ENCODE assay signal across 8 cellular contexts in genomic region chr11:114166897-114167323, GRCh38.
DNase-seq lines count a peak whose midpoint lies in the region; ATAC-seq and TF ChIP-seq lines count a peak whose summit lies in the region.

No MANE protein-coding gene starts in this region.

- H3K4me1 ChIP-seq in ascending aorta, result peaks cover 73 to 92% of the 10 kb centered on the region in 2 donors

- H3K36me3 Mint-ChIP-seq in immature natural killer cell, result no peaks in the 10 kb centered on the region

- H3K4me1 Mint-ChIP-seq in immature natural killer cell, result peaks cover 98 to 100% of the 10 kb centered on the region in 2 donors
- H3K4me1 Mint-ChIP-seq in stimulated activated naive CD8-positive, alpha-beta T cell treated with anti-CD3 and anti-CD28 coated beads, Interleukin-15, amount 100 ng/mL, for 72 hours, result peaks cover 98% of the 10 kb centered on the region

- peak overlapping the region; percentile 86 to 91 (median 88) for H3K27ac Mint-ChIP-seq in immature natural killer cell
- peak overlapping the region in 1 of 2 donors; percentile 61 for H3K27ac Mint-ChIP-seq in stimulated activated naive CD8-positive, alpha-beta T cell treated with anti-CD3 and anti-CD28 coated beads, Interleukin-15, amount 100 ng/mL, for 72 hours

- peak overlapping the region; percentile 63 to 77 (median 69) for H3K4me3 Mint-ChIP-seq in immature natural killer cell
- H3K4me3 Mint-ChIP-seq in stimulated activated naive CD8-positive, alpha-beta T cell treated with anti-CD3 and anti-CD28 coated beads, Interleukin-15, amount 100 ng/mL, for 72 hours, result peak overlapping the region; percentile 46 to 54

- no peaks in the 10 kb centered on the region for H3K9me3 Mint-ChIP-seq in immature natural killer cell
- H3K9me3 Mint-ChIP-seq in stimulated activated naive CD8-positive, alpha-beta T cell treated with anti-CD3 and anti-CD28 coated beads, Interleukin-15, amount 100 ng/mL, for 72 hours, result no peaks in the 10 kb centered on the region

- H3K27me3 Mint-ChIP-seq in immature natural killer cell (ENCODE audit: low read depth in 3 of 3), result peaks cover 13 to 22% (median 20%) of the 10 kb centered on the region in 3 donors
- H3K27me3 Mint-ChIP-seq in stimulated activated naive CD8-positive, alpha-beta T cell treated with anti-CD3 and anti-CD28 coated beads, Interleukin-15, amount 100 ng/mL, for 72 hours, result no peaks in the 10 kb centered on the region

- ATAC-seq in activated CD4-positive, CD25-positive, alpha-beta regulatory T cell treated with anti-CD3 and anti-CD28 coated beads, Interleukin-2, amount 50 U/mL, for 24 hours, result peak; percentile 27 to 54
- peak; percentile 64 for ATAC-seq in stimulated activated naive CD8-positive, alpha-beta T cell treated with anti-CD3 and anti-CD28 coated beads, Interleukin-15, amount 100 ng/mL, for 72 hours
- no peak for ATAC-seq in GM18870 (IDR thresholded peaks at IDR 0.05; ENCODE audit: unreplicated experiment)
- ATAC-seq in HG03378 (IDR thresholded peaks at IDR 0.05; ENCODE audit: unreplicated experiment), result no peak

- peaks cover 3 to 22% of the 10 kb centered on the region in 2 donors for H3K36me3 ChIP-seq in ascending aorta

- H3K27me3 ChIP-seq in ascending aorta, result no peaks in the 10 kb centered on the region

- peak overlapping the region; percentile 92 to 99 for H3K27ac ChIP-seq in ascending aorta

- H3K4me3 ChIP-seq in ascending aorta, result no peak overlapping the region

- intact Hi-C loops in ascending aorta (cut with DNase I), result loop anchor here (5.0 kb wide), 1 partner anchor 35 kb away; no protein-coding TSS in a partner anchor

- H3K9me3 ChIP-seq in ascending aorta, result no peaks in the 10 kb centered on the region

- DNase-seq in activated CD4-positive, CD25-positive, alpha-beta regulatory T cell treated with anti-CD3 and anti-CD28 coated beads, Interleukin-2, amount 50 U/mL, for 72 hours, result no peak
- DNase-seq in NCI-H345 (lab: John Stamatoyannopoulos, UW), result peak; percentile 69
- DNase-seq in ascending aorta (ENCODE audit: low spot score in 2 of 2), result no peak
- DNase-seq in immature natural killer cell, result peak; percentile 51 to 62 (median 55)
- DNase-seq in stimulated activated naive CD8-positive, alpha-beta T cell treated with anti-CD3 and anti-CD28 coated beads, Interleukin-15, amount 100 ng/mL, for 72 hours, result no peak

- no peak for TF ChIP-seq CTCF in ascending aorta (IDR thresholded peaks at IDR 0.05)

Comparison
In these comparisons a context has a peak if more than half of its experiments do, and no peak if none do; other contexts are left out.
1. ATAC-seq: peak in activated CD4-positive, CD25-positive, alpha-beta regulatory T cell treated with anti-CD3 and anti-CD28 coated beads, Interleukin-2, amount 50 U/mL, for 24 hours (2 of 2) and stimulated activated naive CD8-positive, alpha-beta T cell treated with anti-CD3 and anti-CD28 coated beads, Interleukin-15, amount 100 ng/mL, for 72 hours (single experiment); none in GM18870 (single experiment) and HG03378 (single experiment).
2. DNase-seq: peak in NCI-H345 (single experiment) and immature natural killer cell (3 of 3); none in activated CD4-positive, CD25-positive, alpha-beta regulatory T cell treated with anti-CD3 and anti-CD28 coated beads, Interleukin-2, amount 50 U/mL, for 72 hours (single experiment), ascending aorta (0 of 2) and stimulated activated naive CD8-positive, alpha-beta T cell treated with anti-CD3 and anti-CD28 coated beads, Interleukin-15, amount 100 ng/mL, for 72 hours (0 of 2).